Comparison of ENCODE assay signal across 8 cellular contexts in genomic region chr10:103854265-103854686, GRCh38. TPM values are rescaled to one million over a fixed set of nuclear protein-coding genes. Genes with fewer than 3 reads are reported as not detected.
A peak's percentile ranks its signal among the peaks of the same experiment; 100 is the strongest.
DNase-seq lines count a peak whose midpoint lies in the region; ATAC-seq lines count a peak whose summit lies in the region.

No MANE protein-coding gene starts in this region.

- no peaks in the 10 kb centered on the region for H3K9me3 Mint-ChIP-seq in activated naive CD8-positive, alpha-beta T cell (ENCODE audit: low read depth)
- H3K9me3 Mint-ChIP-seq in stimulated activated naive CD8-positive, alpha-beta T cell treated with anti-CD3 and anti-CD28 coated beads, Interleukin-15, amount 100 ng/mL, for 72 hours = no peaks in the 10 kb centered on the region

- DNase-seq in NCI-H2227 (lab: John Stamatoyannopoulos, UW; ENCODE audit: unreplicated experiment) (peak; percentile 46), NCI-H2227 treated with DMSO at 0.1 percent for 48 hours (lab: John Stamatoyannopoulos, UW) (no peak), iPS-NIHi7 (ENCODE audit: extremely low spot score) (peak; percentile 49), Karpas-422 (no peak), posterior cingulate gyrus (no peak)
- DNase-seq in stimulated activated naive CD8-positive, alpha-beta T cell treated with anti-CD3 and anti-CD28 coated beads, Interleukin-15, amount 100 ng/mL, for 72 hours = no peak

- no peak overlapping the region for H3K4me3 ChIP-seq in Karpas-422 (ENCODE audit: low read length)

- H3K27me3 ChIP-seq in Karpas-422 (ENCODE audit: low read length) = no peaks in the 10 kb centered on the region

- no peaks in the 10 kb centered on the region for H4K20me1 ChIP-seq in Karpas-422 (ENCODE audit: insufficient read depth, low read depth, low read length)

- H2AFZ ChIP-seq in Karpas-422 (ENCODE audit: low read length) = no peak overlapping the region

- peak overlapping the region; percentile 88 for H3K4me3 Mint-ChIP-seq in activated naive CD8-positive, alpha-beta T cell
- H3K4me3 Mint-ChIP-seq in stimulated activated naive CD8-positive, alpha-beta T cell treated with anti-CD3 and anti-CD28 coated beads, Interleukin-15, amount 100 ng/mL, for 72 hours = peak overlapping the region; percentile 79 to 87

- no peaks in the 10 kb centered on the region for H3K79me2 ChIP-seq in Karpas-422 (ENCODE audit: low read length)

- no peaks in the 10 kb centered on the region for H3K36me3 Mint-ChIP-seq in activated naive CD8-positive, alpha-beta T cell

- intact Hi-C loops in posterior cingulate gyrus (cut with DNase I) = no loop called here

- no peak overlapping the region for H3K27ac Mint-ChIP-seq in activated naive CD8-positive, alpha-beta T cell
- H3K27ac Mint-ChIP-seq in stimulated activated naive CD8-positive, alpha-beta T cell treated with anti-CD3 and anti-CD28 coated beads, Interleukin-15, amount 100 ng/mL, for 72 hours = peak overlapping the region in 1 of 2 donors; percentile 80

- H3K4me1 ChIP-seq in Karpas-422 (ENCODE audit: low read length) = no peaks in the 10 kb centered on the region

- no peaks in the 10 kb centered on the region for H3K9me2 ChIP-seq in Karpas-422 (replicated peaks; ENCODE audit: insufficient read depth, low read length)

- peaks cover 24% of the 10 kb centered on the region for H3K27me3 Mint-ChIP-seq in activated naive CD8-positive, alpha-beta T cell
- peaks cover 67% of the 10 kb centered on the region for H3K27me3 Mint-ChIP-seq in stimulated activated naive CD8-positive, alpha-beta T cell treated with anti-CD3 and anti-CD28 coated beads, Interleukin-15, amount 100 ng/mL, for 72 hours

- peaks cover 15% of the 10 kb centered on the region for H3K4me1 Mint-ChIP-seq in activated naive CD8-positive, alpha-beta T cell (ENCODE audit: low read depth)
- peaks cover 19% of the 10 kb centered on the region for H3K4me1 Mint-ChIP-seq in stimulated activated naive CD8-positive, alpha-beta T cell treated with anti-CD3 and anti-CD28 coated beads, Interleukin-15, amount 100 ng/mL, for 72 hours

- no peaks in the 10 kb centered on the region for H3K36me3 ChIP-seq in Karpas-422 (ENCODE audit: insufficient read depth, low read length)

- H3K9ac ChIP-seq in Karpas-422 (ENCODE audit: low read length) = no peak overlapping the region

- no peak overlapping the region for H3K27ac ChIP-seq in Karpas-422 (ENCODE audit: low read length)

- no peaks in the 10 kb centered on the region for H3K9me3 ChIP-seq in Karpas-422 (ENCODE audit: low read length)

- no peak for ATAC-seq in stimulated activated naive CD8-positive, alpha-beta T cell treated with anti-CD3 and anti-CD28 coated beads, Interleukin-15, amount 100 ng/mL, for 72 hours
- ATAC-seq in GM21381 (IDR thresholded peaks at IDR 0.05; ENCODE audit: unreplicated experiment) = no peak

- no peak overlapping the region for H3K4me2 ChIP-seq in Karpas-422 (ENCODE audit: low read depth, low read length, poor library complexity, severe bottlenecking)

RNA-seq across cellular contexts. Expression of gene SH3PXD2A, which starts 1.1 kb away (rescaled TPM):
- total RNA-seq in Karpas-422 (2014; rRNA removed; shearing (Covaris generic); ENCODE audit: low replicate concordance) = 0.07 and 0.22 TPM in 2 replicates

Comparison
In these comparisons a context has a peak if more than half of its experiments do, and no peak if none do; other contexts are left out.
1. DNase-seq: peak in NCI-H2227 (single experiment) and iPS-NIHi7 (single experiment); none in NCI-H2227 treated with DMSO at 0.1 percent for 48 hours (single experiment), stimulated activated naive CD8-positive, alpha-beta T cell treated with anti-CD3 and anti-CD28 coated beads, Interleukin-15, amount 100 ng/mL, for 72 hours (0 of 2), Karpas-422 (single experiment) and posterior cingulate gyrus (0 of 10).